30 cellular contexts compared by ENCODE assay signal in the genomic region with DNA sequence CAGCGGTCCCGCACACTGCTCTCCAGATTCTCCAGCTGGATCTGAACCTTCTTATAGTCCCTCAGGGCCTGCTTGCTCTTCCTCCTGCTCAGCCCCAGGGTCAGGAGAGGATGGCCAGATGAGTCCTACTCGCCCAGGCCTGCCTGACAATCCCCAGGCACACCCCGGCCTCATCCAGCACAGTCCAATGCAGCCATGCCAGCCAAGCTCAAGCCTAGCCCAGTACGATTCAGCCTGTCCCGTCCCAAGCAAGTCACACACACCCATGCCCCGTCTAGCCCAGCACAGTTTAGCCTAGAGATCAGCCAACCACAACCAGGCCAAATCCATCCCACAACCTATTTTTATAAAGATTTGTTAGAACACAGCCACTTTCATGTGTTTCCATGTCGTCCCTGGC. TPM values are rescaled to one million over a fixed set of nuclear protein-coding genes. Genes with fewer than 3 reads are reported as not detected.
DNase-seq lines count a peak whose midpoint lies in the region; ATAC-seq and TF ChIP-seq lines count a peak whose summit lies in the region.
"Had no signal": no experiment of that assay in that cellular context is flagged by ENCODE, and none has a peak within 500 bp of the region (broad histone marks: within the 10 kb centered on the region; RNA-seq: fewer than 3 reads in every experiment).

No MANE protein-coding gene starts in this region.

- H3K79me1 ChIP-seq in neuronal stem cell (ENCODE audit: low read depth, low read length): peaks cover 19% of the 10 kb centered on the region

- H3K14ac ChIP-seq in neuronal stem cell (ENCODE audit: low read length): no peak overlapping the region

- WGBS in esophagus, 2 donors: 48 to 61% methylated on average over 8 of the region's 8 CpGs
- WGBS in neuronal stem cell (ENCODE audit: extremely low coverage in 2 of 2, insufficient read length in 2 of 2, insufficient replicate concordance in 1 of 2), 2 donors: no CpG with 5 or more reads among the region's 8 CpGs

- H2BK12ac ChIP-seq in neuronal stem cell (ENCODE audit: low read length): no peak overlapping the region

- no peak overlapping the region for H3K4me3 ChIP-seq in right atrium auricular region
- H3K4me3 ChIP-seq in esophagus (ENCODE audit: low read depth in 1 of 2, low read length in 2 of 2): no peak overlapping the region
- H3K4me3 ChIP-seq in neuronal stem cell (ENCODE audit: low read length in 2 of 2): no peak overlapping the region
- no peak overlapping the region for H3K4me3 ChIP-seq in mucosa of descending colon
- H3K4me3 ChIP-seq: thyroid gland had no signal

- H4K91ac ChIP-seq in neuronal stem cell (ENCODE audit: low read depth, low read length, poor library complexity): no peak overlapping the region

- no peak overlapping the region for H3K4ac ChIP-seq in neuronal stem cell (ENCODE audit: low read length)

- TF ChIP-seq CTCF in right atrium auricular region (IDR thresholded peaks at IDR 0.05) (no peak), mucosa of descending colon (IDR thresholded peaks at IDR 0.05) (no peak)

- peak; percentile 60 for DNase-seq in cardiac septum (ENCODE audit: low spot score)
- no peak for DNase-seq in right atrium auricular region (ENCODE audit: low spot score)
- no peak for DNase-seq in neuronal stem cell (ENCODE audit: low spot score)
- no peak for DNase-seq in activated CD4-positive, alpha-beta T cell treated with anti-CD3 and anti-CD28 coated beads for 4 hours
- no peak for DNase-seq in mucosa of descending colon
- DNase-seq: activated CD4-positive, alpha-beta T cell treated with anti-CD3 and anti-CD28 coated beads, Interleukin-2, amount 10 ng/mL, durations not matched to agents 24 days and 14 days; activated naive CD4-positive, alpha-beta T cell; activated T-cell treated with anti-CD3 and anti-CD28 coated beads, Interleukin-2, amount 50 U/mL, for 48 hours; AML-193; endodermal cell; GDM1; GOT3; MV-4-11; NCI-H1694; NCI-H2171; NCI-H524 treated with DMSO at 0.1 percent for 48 hours; stimulated activated CD4-positive, alpha-beta T cell treated with anti-CD3 and anti-CD28 coated beads, Interleukin-4, amount 100 ng/mL, for 24 hours; stimulated activated naive CD4-positive, alpha-beta T cell; T-helper 2 cell had no signal

- no peak for ATAC-seq in GM18861 (IDR thresholded peaks at IDR 0.05; ENCODE audit: unreplicated experiment)
- ATAC-seq in mucosa of descending colon: no peak
- no peak for ATAC-seq in HG02763 (IDR thresholded peaks at IDR 0.05; ENCODE audit: unreplicated experiment)
- ATAC-seq: naive thymus-derived CD4-positive, alpha-beta T cell had no signal

- no peaks in the 10 kb centered on the region for H3K4me1 ChIP-seq in right atrium auricular region
- peaks cover 4 to 19% of the 10 kb centered on the region in 2 donors for H3K4me1 ChIP-seq in esophagus (ENCODE audit: control insufficient read depth in 2 of 2, insufficient read depth in 2 of 2, low read length in 1 of 2)
- H3K4me1 ChIP-seq in neuronal stem cell (ENCODE audit: control insufficient read depth in 2 of 2, insufficient read depth in 1 of 2, low read depth in 1 of 2, low read length in 2 of 2): no peaks in the 10 kb centered on the region
- no peaks in the 10 kb centered on the region for H3K4me1 ChIP-seq in mucosa of descending colon (ENCODE audit: low read depth)
- H3K4me1 ChIP-seq: thyroid gland had no signal

- no peak overlapping the region for H3K4me2 ChIP-seq in neuronal stem cell (ENCODE audit: insufficient read depth, low read length, poor library complexity, severe bottlenecking)

- H3K9me3 ChIP-seq in right atrium auricular region (no peaks in the 10 kb centered on the region), esophagus (ENCODE audit: control insufficient read depth in 2 of 2, insufficient read depth in 1 of 2, low read depth in 1 of 2, low read length in 1 of 2) (peaks cover 0 to 2% of the 10 kb centered on the region in 2 donors), neuronal stem cell (replicated peaks in 1 of 2; ENCODE audit: control insufficient read depth in 2 of 2, insufficient read depth in 1 of 2, low read depth in 1 of 2, low read length in 2 of 2) (no peaks in the 10 kb centered on the region), mucosa of descending colon (no peaks in the 10 kb centered on the region)
- H3K9me3 ChIP-seq: thyroid gland had no signal

- peaks cover 98% of the 10 kb centered on the region for H3K36me3 ChIP-seq in right atrium auricular region
- peaks cover 25 to 94% of the 10 kb centered on the region in 2 donors for H3K36me3 ChIP-seq in esophagus (ENCODE audit: control insufficient read depth in 2 of 2, insufficient read depth in 2 of 2, low read length in 1 of 2)
- H3K36me3 ChIP-seq in neuronal stem cell (replicated peaks in 1 of 2; ENCODE audit: control insufficient read depth in 2 of 2, insufficient read depth in 2 of 2, low read length in 2 of 2): peaks cover 96 to 100% of the 10 kb centered on the region in 2 donors
- H3K36me3 ChIP-seq in mucosa of descending colon (ENCODE audit: low read depth): no peaks in the 10 kb centered on the region

- H3K27me3 ChIP-seq in right atrium auricular region (no peaks in the 10 kb centered on the region), esophagus (ENCODE audit: control insufficient read depth in 1 of 2, insufficient read depth in 2 of 2, low read length in 2 of 2) (no peaks in the 10 kb centered on the region), neuronal stem cell (ENCODE audit: control insufficient read depth in 3 of 3, insufficient read depth in 3 of 3, low read depth in 1 of 3, low read length in 3 of 3) (no peaks in the 10 kb centered on the region)
- H3K27me3 ChIP-seq: thyroid gland had no signal

- no peak overlapping the region for H2BK15ac ChIP-seq in neuronal stem cell (ENCODE audit: low read length)

- H2BK5ac ChIP-seq in neuronal stem cell (ENCODE audit: low read length): no peak overlapping the region

- H2AK5ac ChIP-seq in neuronal stem cell (ENCODE audit: low read depth, low read length): no peak overlapping the region

- H2BK120ac ChIP-seq in neuronal stem cell (ENCODE audit: low read depth, low read length): no peak overlapping the region

- intact Hi-C loops in cardiac septum (cut with DNase I): no loop called here
- intact Hi-C loops in mucosa of descending colon (cut with DNase I, micrococcal nuclease): no loop called here

- no peak overlapping the region for H2AFZ ChIP-seq in neuronal stem cell (ENCODE audit: low read length)

- no peak overlapping the region for H4K8ac ChIP-seq in neuronal stem cell (ENCODE audit: low read depth, low read length)

- H3K27ac ChIP-seq in right atrium auricular region: no peak overlapping the region
- H3K27ac ChIP-seq in esophagus (ENCODE audit: low read depth in 2 of 2, low read length in 1 of 2): peak overlapping the region; percentile 70
- H3K27ac ChIP-seq in neuronal stem cell (replicated peaks; ENCODE audit: low read length): no peak overlapping the region
- H3K27ac ChIP-seq: thyroid gland had no signal

- no peak overlapping the region for H3K9ac ChIP-seq in neuronal stem cell (ENCODE audit: low read depth, low read length, poor library complexity)

- no peak overlapping the region for H3K18ac ChIP-seq in neuronal stem cell (ENCODE audit: low read length)

- peak overlapping the region; percentile 4 for H3K23ac ChIP-seq in neuronal stem cell (ENCODE audit: low read depth, low read length, poor library complexity)

RNA-seq across cellular contexts. Expression of a gene that starts 16.8 kb away (rescaled TPM):
- total RNA-seq in cardiac septum: 43.4 TPM
- 10 to 100 TPM; 69.4 to 73.0 TPM for total RNA-seq in right atrium auricular region
- polyA plus RNA-seq in esophagus: 100 to 1,000 TPM in 1 of 2 donors, 10 to 100 TPM in 1; 73.4 to 298 TPM
- 99.5 TPM for polyA plus RNA-seq in neuronal stem cell (2013, experiment 1 of 2)
- 94.2 TPM for polyA plus RNA-seq in neuronal stem cell (2013, experiment 2 of 2)
- total RNA-seq in mucosa of descending colon: 100 to 1,000 TPM in 2 of 3 donors, 10 to 100 TPM in 1; 98.1 to 136 (median 127) TPM
- polyA plus RNA-seq: naive thymus-derived CD4-positive, alpha-beta T cell had no signal

RNA-seq across cellular contexts. Expression of a gene that starts 26.8 kb away (rescaled TPM):
- 8.9 TPM for total RNA-seq in cardiac septum
- 1 to 10 TPM; 8.4 to 9.2 TPM for total RNA-seq in right atrium auricular region
- polyA plus RNA-seq in esophagus: 10 to 100 TPM in 1 of 2 donors, 1 to 10 TPM in 1; 7.0 to 15.5 TPM
- polyA plus RNA-seq in neuronal stem cell (2013, experiment 1 of 2): 11.8 TPM
- 12.2 TPM for polyA plus RNA-seq in neuronal stem cell (2013, experiment 2 of 2)
- 10 to 100 TPM; 13.0 to 15.3 (median 14.8) TPM for total RNA-seq in mucosa of descending colon

RNA-seq across cellular contexts. Expression of a gene that starts 27.0 kb away (rescaled TPM):
- total RNA-seq in cardiac septum (192 TPM), right atrium auricular region (100 to 1,000 TPM; 194 to 286 TPM), mucosa of descending colon (100 to 1,000 TPM; 130 to 193 (median 153) TPM)
- polyA plus RNA-seq in esophagus: 100 to 1,000 TPM; 364 to 613 TPM
- 841 TPM for polyA plus RNA-seq in neuronal stem cell (2013, experiment 1 of 2)
- 834 TPM for polyA plus RNA-seq in neuronal stem cell (2013, experiment 2 of 2)

RNA-seq across cellular contexts. Expression of a gene that starts 33.5 kb away (rescaled TPM):
- 4.1 TPM for total RNA-seq in cardiac septum
- total RNA-seq in right atrium auricular region: 1 to 10 TPM; 2.0 to 3.1 TPM
- 1 to 10 TPM; 4.9 to 5.7 TPM for polyA plus RNA-seq in esophagus
- 12.1 TPM for polyA plus RNA-seq in neuronal stem cell (2013, experiment 1 of 2)
- 12.0 TPM for polyA plus RNA-seq in neuronal stem cell (2013, experiment 2 of 2)
- total RNA-seq in mucosa of descending colon: 1 to 10 TPM; 4.5 to 7.2 (median 6.2) TPM

RNA-seq across cellular contexts. Expression of a gene that starts 41.1 kb away (rescaled TPM):
- not detected for total RNA-seq in cardiac septum
- not detected for total RNA-seq in right atrium auricular region
- polyA plus RNA-seq in esophagus: under 1 TPM in 1 of 2 donors, not detected in 1; 0.08 TPM
- polyA plus RNA-seq in neuronal stem cell (2013, experiment 1 of 2): 0.85 TPM
- 0.84 TPM for polyA plus RNA-seq in neuronal stem cell (2013, experiment 2 of 2)
- not detected for total RNA-seq in mucosa of descending colon
- total RNA-seq: A172; HT1080; mesenteric fat pad; naive thymus-derived CD4-positive, alpha-beta T cell; omental fat pad; renal cortical epithelial cell; SK-MEL-5; thyroid gland had no signal
- polyA plus RNA-seq: naive thymus-derived CD4-positive, alpha-beta T cell had no signal

Comparison
In these comparisons a context has a peak if more than half of its experiments do, and no peak if none do; other contexts are left out.
1. H3K27ac ChIP-seq: peak in esophagus (2 of 2); none in right atrium auricular region (0 of 2) and neuronal stem cell (single experiment).